13 cellular contexts compared by ENCODE assay signal in genomic region chr7:139773372-139773771, GRCh38. TPM values are rescaled to one million over a fixed set of nuclear protein-coding genes. Genes with fewer than 3 reads are reported as not detected.
DNase-seq lines count a peak whose midpoint lies in the region; ATAC-seq and TF ChIP-seq lines count a peak whose summit lies in the region.
"Had no signal": no experiment of that assay in that cellular context is flagged by ENCODE, and none has a peak within 500 bp of the region (broad histone marks: within the 10 kb centered on the region; RNA-seq: fewer than 3 reads in every experiment).

No MANE protein-coding gene starts in this region.

- no peak overlapping the region for H3K4me3 Mint-ChIP-seq in MCF 10A (ENCODE audit: unreplicated experiment)
- no peak overlapping the region for H3K4me3 Mint-ChIP-seq in activated CD4-positive, alpha-beta memory T cell treated with anti-CD3 and anti-CD28 coated beads, Interleukin-2, amount 10 ng/mL, durations not matched to agents 7 days and 5 days
- H3K4me3 Mint-ChIP-seq in natural killer cell: no peak overlapping the region
- no peak overlapping the region for H3K4me3 Mint-ChIP-seq in nephron progenitor cell
- no peak overlapping the region for H3K4me3 Mint-ChIP-seq in effector memory CD8-positive, alpha-beta T cell

- H3K4me1 Mint-ChIP-seq in MCF 10A (ENCODE audit: insufficient read depth, unreplicated experiment) (peaks cover 49% of the 10 kb centered on the region), natural killer cell (peaks cover 78 to 82% of the 10 kb centered on the region in 2 donors), nephron progenitor cell (peaks cover 64% of the 10 kb centered on the region)
- H3K4me1 Mint-ChIP-seq in activated CD4-positive, alpha-beta memory T cell treated with anti-CD3 and anti-CD28 coated beads, Interleukin-2, amount 10 ng/mL, durations not matched to agents 7 days and 5 days: peaks cover 70% of the 10 kb centered on the region
- H3K4me1 Mint-ChIP-seq in effector memory CD8-positive, alpha-beta T cell (ENCODE audit: low read depth in 2 of 2): peaks cover 40 to 48% of the 10 kb centered on the region in 2 donors

- no peaks in the 10 kb centered on the region for H3K9me3 Mint-ChIP-seq in MCF 10A (ENCODE audit: unreplicated experiment)
- no peaks in the 10 kb centered on the region for H3K9me3 Mint-ChIP-seq in activated CD4-positive, alpha-beta memory T cell treated with anti-CD3 and anti-CD28 coated beads, Interleukin-2, amount 10 ng/mL, durations not matched to agents 7 days and 5 days
- H3K9me3 Mint-ChIP-seq in natural killer cell: no peaks in the 10 kb centered on the region
- no peaks in the 10 kb centered on the region for H3K9me3 Mint-ChIP-seq in nephron progenitor cell
- H3K9me3 Mint-ChIP-seq in effector memory CD8-positive, alpha-beta T cell: no peaks in the 10 kb centered on the region

- H3K36me3 ChIP-seq in breast epithelium: no peaks in the 10 kb centered on the region

- DNase-seq in MCF 10A (ENCODE audit: unreplicated experiment): no peak
- no peak for DNase-seq in breast epithelium (ENCODE audit: low spot score in 2 of 2)
- DNase-seq in activated CD4-positive, alpha-beta memory T cell treated with anti-CD3 and anti-CD28 coated beads, Interleukin-2, amount 10 ng/mL, durations not matched to agents 7 days and 5 days: no peak
- no peak for DNase-seq in natural killer cell
- no peak for DNase-seq in nephron progenitor cell
- no peak for DNase-seq in effector memory CD8-positive, alpha-beta T cell
- DNase-seq in NCI-H2029 (lab: John Stamatoyannopoulos, UW): no peak
- DNase-seq: H7, head of caudate nucleus, NCI-H345, nucleus accumbens had no signal

- no peaks in the 10 kb centered on the region for H3K27me3 ChIP-seq in breast epithelium

- CTCF ChIA-PET in MCF 10A (lab: Yijun Ruan, JAX): interaction anchor here (1.1 to 5.2 kb wide), 3 partner anchors 126 to 230 kb away, joined by 6 to 33 read pairs (median 24); no protein-coding TSS in a partner anchor
- CTCF ChIA-PET in activated CD4-positive, alpha-beta memory T cell treated with anti-CD3 and anti-CD28 coated beads, Interleukin-2, amount 10 ng/mL, durations not matched to agents 7 days and 5 days (lab: Charles Lee): interaction anchor here (2.4 kb wide), 1 partner anchor 126 kb away, joined by 9 read pairs; no protein-coding TSS in a partner anchor

- no TSS peak for BruUV-seq in MCF 10A (replicated peaks; lab: Mats Ljungman, UMichigan)

- no peak overlapping the region for H3K27ac ChIP-seq in breast epithelium

- no peak overlapping the region for H3K4me3 ChIP-seq in breast epithelium

- peaks cover 44% of the 10 kb centered on the region for H3K36me3 Mint-ChIP-seq in MCF 10A (ENCODE audit: insufficient read depth, unreplicated experiment)
- peaks cover 34% of the 10 kb centered on the region for H3K36me3 Mint-ChIP-seq in activated CD4-positive, alpha-beta memory T cell treated with anti-CD3 and anti-CD28 coated beads, Interleukin-2, amount 10 ng/mL, durations not matched to agents 7 days and 5 days (ENCODE audit: low read depth)
- no peaks in the 10 kb centered on the region for H3K36me3 Mint-ChIP-seq in natural killer cell
- peaks cover 14% of the 10 kb centered on the region for H3K36me3 Mint-ChIP-seq in nephron progenitor cell (ENCODE audit: low read depth)
- H3K36me3 Mint-ChIP-seq in effector memory CD8-positive, alpha-beta T cell (ENCODE audit: insufficient read depth): peaks cover 8% of the 10 kb centered on the region

- intact Hi-C loops in MCF 10A (cut with micrococcal nuclease) (loop anchor here (10.0 kb wide), 1 partner anchor 269 kb away; no protein-coding TSS in a partner anchor), breast epithelium (cut with DNase I; ENCODE audit: low total_unique reads) (no loop called here), natural killer cell (cut with micrococcal nuclease) (no loop called here)

- H3K27ac Mint-ChIP-seq in MCF 10A (ENCODE audit: low read depth, unreplicated experiment) (peak overlapping the region; percentile 98), natural killer cell (peak overlapping the region; percentile 95 to 99), nephron progenitor cell (no peak overlapping the region)
- peak overlapping the region; percentile 40 for H3K27ac Mint-ChIP-seq in activated CD4-positive, alpha-beta memory T cell treated with anti-CD3 and anti-CD28 coated beads, Interleukin-2, amount 10 ng/mL, durations not matched to agents 7 days and 5 days
- H3K27ac Mint-ChIP-seq in effector memory CD8-positive, alpha-beta T cell: peak overlapping the region in 1 of 2 donors; percentile 12

- POLR2A ChIA-PET in MCF 10A (lab: Yijun Ruan, JAX): interaction anchor here (1.4 to 6.7 kb wide), 4 partner anchors 40 to 99 kb away, joined by 4 to 72 read pairs (median 11); no protein-coding TSS in a partner anchor
- POLR2A ChIA-PET in activated CD4-positive, alpha-beta memory T cell treated with anti-CD3 and anti-CD28 coated beads, Interleukin-2, amount 10 ng/mL, durations not matched to agents 7 days and 5 days (lab: Charles Lee): interaction anchor here (0.6 kb wide), 1 partner anchor 152 kb away, joined by 4 read pairs; no protein-coding TSS in a partner anchor

- no peaks in the 10 kb centered on the region for H3K9me3 ChIP-seq in breast epithelium

- no peaks in the 10 kb centered on the region for H3K27me3 Mint-ChIP-seq in MCF 10A (ENCODE audit: insufficient read depth, unreplicated experiment)
- H3K27me3 Mint-ChIP-seq in activated CD4-positive, alpha-beta memory T cell treated with anti-CD3 and anti-CD28 coated beads, Interleukin-2, amount 10 ng/mL, durations not matched to agents 7 days and 5 days: peaks cover 2% of the 10 kb centered on the region
- H3K27me3 Mint-ChIP-seq in natural killer cell (ENCODE audit: low read depth in 2 of 2): no peaks in the 10 kb centered on the region
- H3K27me3 Mint-ChIP-seq in nephron progenitor cell (ENCODE audit: low read depth, poor library complexity): no peaks in the 10 kb centered on the region
- H3K27me3 Mint-ChIP-seq in effector memory CD8-positive, alpha-beta T cell: no peaks in the 10 kb centered on the region

- peaks cover 0 to 7% of the 10 kb centered on the region in 2 donors for H3K4me1 ChIP-seq in breast epithelium

- no peak for TF ChIP-seq POLR2A in breast epithelium (IDR thresholded peaks at IDR 0.05)

- no peak for TF ChIP-seq CTCF in MCF 10A (IDR thresholded peaks at IDR 0.05; ENCODE audit: unreplicated experiment)
- no peak for TF ChIP-seq CTCF in breast epithelium (IDR thresholded peaks at IDR 0.05)
- no peak for TF ChIP-seq CTCF in natural killer cell (IDR thresholded peaks at IDR 0.05)
- TF ChIP-seq CTCF in nephron progenitor cell (IDR thresholded peaks at IDR 0.05): no peak

- ATAC-seq in natural killer cell: no peak
- no peak for ATAC-seq in HG03342 (IDR thresholded peaks at IDR 0.05; ENCODE audit: unreplicated experiment)
- ATAC-seq in effector memory CD8-positive, alpha-beta T cell (replicated peaks): no peak
- ATAC-seq: left lobe of liver had no signal

RNA-seq across cellular contexts. Expression of gene HIPK2, which starts 4.4 kb away (rescaled TPM):
- total RNA-seq in MCF 10A (2022) (64.3 and 93.9 TPM in 2 replicates), breast epithelium (10 to 100 TPM; 26.4 to 31.8 (median 31.1) TPM), natural killer cell (100 to 1,000 TPM; 127 to 145 (median 144) TPM)
- total RNA-seq in activated CD4-positive, alpha-beta memory T cell treated with anti-CD3 and anti-CD28 coated beads, Interleukin-2, amount 10 ng/mL, durations not matched to agents 7 days and 5 days: 10 to 100 TPM; 24.0 to 25.2 TPM

RNA-seq across cellular contexts. Expression of gene TBXAS1, which starts 55.7 kb away (rescaled TPM):
- total RNA-seq in MCF 10A (2022) (1.5 and 4.4 TPM in 2 replicates), breast epithelium (10 to 100 TPM; 17.7 to 59.8 (median 17.9) TPM), natural killer cell (100 to 1,000 TPM in 1 of 3 donors, 10 to 100 TPM in 2; 72.7 to 110 (median 88.7) TPM)
- 10 to 100 TPM; 27.4 to 28.7 TPM for total RNA-seq in activated CD4-positive, alpha-beta memory T cell treated with anti-CD3 and anti-CD28 coated beads, Interleukin-2, amount 10 ng/mL, durations not matched to agents 7 days and 5 days
